In the genomic region with DNA sequence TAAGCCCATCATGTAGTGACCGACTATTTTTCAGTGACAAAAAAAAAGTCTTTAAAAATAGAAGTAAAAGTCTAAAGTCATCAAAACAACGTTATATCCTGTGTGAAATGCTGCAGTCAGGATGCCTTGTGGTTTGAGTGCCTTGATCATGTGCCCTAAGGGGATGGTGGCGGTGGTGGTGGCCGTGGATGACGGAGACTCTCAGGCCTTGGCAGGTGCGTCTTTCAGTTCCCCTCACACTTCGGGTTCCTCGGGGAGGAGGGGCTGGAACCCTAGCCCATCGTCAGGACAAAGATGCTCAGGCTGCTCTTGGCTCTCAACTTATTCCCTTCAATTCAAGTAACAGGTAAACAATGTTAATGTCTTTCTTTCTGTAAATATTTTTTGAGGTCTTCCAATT, we compare ENCODE assay signal across 8 cellular contexts. TPM values are rescaled to one million over a fixed set of nuclear protein-coding genes. Genes with fewer than 3 reads are reported as not detected.
DNase-seq lines count a peak whose midpoint lies in the region; ATAC-seq and TF ChIP-seq lines count a peak whose summit lies in the region.

TSS of gene CD28 (plus strand) at position 237 of the 400 bp plus-strand sequence. CDS start at position 295, 58 bp downstream.

- no peak within 1 kb of the TSS for H3K4me3 ChIP-seq in mucosa of descending colon
- no peak within 1 kb of the TSS for H3K4me3 ChIP-seq in testis
- no peak within 1 kb of the TSS for H3K4me3 ChIP-seq in mammary epithelial cell (replicated peaks in 1 of 3; ENCODE audit: insufficient read depth in 1 of 3, low read depth in 2 of 3, low read length in 3 of 3)

- BruUV-seq in mammary epithelial cell (replicated peaks; lab: Mats Ljungman, UMichigan): no TSS peak

- H3K27me3 ChIP-seq in testis (no peaks in the 10 kb centered on the region), mammary epithelial cell (ENCODE audit: insufficient read depth, low read length) (no peaks in the 10 kb centered on the region)

- TF ChIP-seq POLR2A in testis (IDR thresholded peaks at IDR 0.05): no peak

- intact Hi-C loops in mucosa of descending colon (cut with DNase I, micrococcal nuclease) (no loop called here), testis (cut with DNase I; ENCODE audit: low total_unique reads) (no loop called here), mammary epithelial cell (cut with micrococcal nuclease) (no loop called here)

- no peak for TF ChIP-seq CTCF in mucosa of descending colon (IDR thresholded peaks at IDR 0.05)
- no peak for TF ChIP-seq CTCF in testis (IDR thresholded peaks at IDR 0.05)
- no peak for TF ChIP-seq CTCF in mammary epithelial cell (conservative IDR thresholded peaks at IDR 0.05 in 1 of 2, IDR thresholded peaks at IDR 0.05 in 1 of 2; ENCODE audit: extremely low read depth in 1 of 2, insufficient read depth in 1 of 2, low read depth in 1 of 2, low read length in 2 of 2)

- dilution Hi-C loops in mammary epithelial cell (cut with HindIII; ENCODE audit: low sequenced_read_pairs): no loop called here

- POLR2A ChIA-PET in activated CD8-positive, alpha-beta memory T cell treated with anti-CD3 and anti-CD28 coated beads for 36 hours (lab: Charles Lee): interaction anchor here (1.0 to 3.0 kb wide), 7 partner anchors 23 to 164 kb away, joined by 3 to 32 read pairs (median 5); no protein-coding TSS in a partner anchor

- WGBS in testis, 2 donors: 82 to 90% methylated on average over 9 of the region's 9 CpGs
- 43% methylated on average over 9 of the region's 9 CpGs for WGBS in mammary epithelial cell (ENCODE audit: low coverage, missing lambda C conversion rate)

- H3K4me1 ChIP-seq in mucosa of descending colon (ENCODE audit: low read depth) (no peaks in the 10 kb centered on the region), testis (no peaks in the 10 kb centered on the region), mammary epithelial cell (ENCODE audit: insufficient read depth, low read length) (no peaks in the 10 kb centered on the region)

- no peaks in the 10 kb centered on the region for H4K20me1 ChIP-seq in mammary epithelial cell (ENCODE audit: insufficient read depth, low read length)

- H3K4me2 ChIP-seq in mammary epithelial cell (ENCODE audit: insufficient read depth, low read depth, low read length): no peak within 1 kb of the TSS

- peak; percentile 100 for ATAC-seq in GM19397 (IDR thresholded peaks at IDR 0.05; ENCODE audit: unreplicated experiment)
- peak; percentile 100 for ATAC-seq in HG03439 (IDR thresholded peaks at IDR 0.05; ENCODE audit: unreplicated experiment)
- peak; percentile 93 for ATAC-seq in mucosa of descending colon

- no peak within 1 kb of the TSS for H2AFZ ChIP-seq in mammary epithelial cell (ENCODE audit: low read depth, low read length)

- H3K79me2 ChIP-seq in mammary epithelial cell (ENCODE audit: insufficient read depth, low read length): no peaks in the 10 kb centered on the region

- no peaks in the 10 kb centered on the region for H3K9me3 ChIP-seq in mucosa of descending colon
- H3K9me3 ChIP-seq in testis: no peaks in the 10 kb centered on the region
- no peaks in the 10 kb centered on the region for H3K9me3 ChIP-seq in mammary epithelial cell (replicated peaks; ENCODE audit: insufficient read depth, low read length)

- DNase-seq in mucosa of descending colon: peak; percentile 71 to 87 (median 71)
- DNase-seq in testis: peak; percentile 43
- no peak for DNase-seq in mammary epithelial cell
- no peak for DNase-seq in DMS79 treated with DMSO at 0.1 percent for 48 hours (lab: John Stamatoyannopoulos, UW)
- no peak for DNase-seq in NCI-H526 treated with DMSO at 0.1 percent for 48 hours (lab: John Stamatoyannopoulos, UW)

- CTCF ChIA-PET in activated CD8-positive, alpha-beta memory T cell treated with anti-CD3 and anti-CD28 coated beads for 36 hours (lab: Charles Lee): no interaction called here
- CTCF ChIA-PET in mammary epithelial cell (lab: Charles Lee; ENCODE audit: low non-redundant PET): no interaction called here

- no peaks in the 10 kb centered on the region for H3K36me3 ChIP-seq in mucosa of descending colon (ENCODE audit: low read depth)
- no peaks in the 10 kb centered on the region for H3K36me3 ChIP-seq in testis (ENCODE audit: low read depth, missing control alignments)
- no peaks in the 10 kb centered on the region for H3K36me3 ChIP-seq in mammary epithelial cell (ENCODE audit: insufficient read depth, low read length)

- H3K9ac ChIP-seq in mammary epithelial cell (ENCODE audit: insufficient read depth, low read length): no peak within 1 kb of the TSS

- H3K27ac ChIP-seq in testis: no peak within 1 kb of the TSS
- no peak within 1 kb of the TSS for H3K27ac ChIP-seq in mammary epithelial cell (ENCODE audit: insufficient read depth, low read depth, low read length)

- in situ Hi-C loops in mammary epithelial cell (cut with MboI; ENCODE audit: low sequenced_read_pairs in 2 of 2): no loop called here

RNA-seq across cellular contexts. Expression of gene CD28, which starts in this region (rescaled TPM):
- total RNA-seq in activated CD8-positive, alpha-beta memory T cell treated with anti-CD3 and anti-CD28 coated beads for 36 hours: 10 to 100 TPM; 70.0 to 75.2 TPM
- total RNA-seq in mucosa of descending colon (1 to 10 TPM in 2 of 3 donors, under 1 TPM in 1; 0.41 to 1.4 (median 1.3) TPM), testis (under 1 TPM; 0.24 to 0.43 TPM), mammary epithelial cell (not detected)
- polyA plus RNA-seq in testis (ENCODE audit: insufficient read depth, low read depth, low replicate concordance) (0.91 TPM), mammary epithelial cell (not detected)
- not detected for polyA minus RNA-seq in mammary epithelial cell

Comparison
In these comparisons a context has a peak if more than half of its experiments do, and no peak if none do; other contexts are left out.
1. RNA of gene CD28 (total RNA-seq): 70.0 to 75.2 TPM in activated CD8-positive, alpha-beta memory T cell treated with anti-CD3 and anti-CD28 coated beads for 36 hours; 0.41 to 1.4 TPM in mucosa of descending colon, 0.24 to 0.43 TPM in testis and not detected in mammary epithelial cell; every median in the first group is over 10 times any median in the second.
2. Peak in DNase-seq in testis; RNA of the gene not detected or under 1 TPM.
3. DNase-seq: peak in mucosa of descending colon (3 of 3); none in mammary epithelial cell (single experiment), DMS79 treated with DMSO at 0.1 percent for 48 hours (single experiment) and NCI-H526 treated with DMSO at 0.1 percent for 48 hours (single experiment).
4. Peak in every context shown above with its lines, with median percentiles within 50 percentile points of each other: ATAC-seq.